10 cellular contexts compared by ENCODE assay signal in the genomic region with DNA sequence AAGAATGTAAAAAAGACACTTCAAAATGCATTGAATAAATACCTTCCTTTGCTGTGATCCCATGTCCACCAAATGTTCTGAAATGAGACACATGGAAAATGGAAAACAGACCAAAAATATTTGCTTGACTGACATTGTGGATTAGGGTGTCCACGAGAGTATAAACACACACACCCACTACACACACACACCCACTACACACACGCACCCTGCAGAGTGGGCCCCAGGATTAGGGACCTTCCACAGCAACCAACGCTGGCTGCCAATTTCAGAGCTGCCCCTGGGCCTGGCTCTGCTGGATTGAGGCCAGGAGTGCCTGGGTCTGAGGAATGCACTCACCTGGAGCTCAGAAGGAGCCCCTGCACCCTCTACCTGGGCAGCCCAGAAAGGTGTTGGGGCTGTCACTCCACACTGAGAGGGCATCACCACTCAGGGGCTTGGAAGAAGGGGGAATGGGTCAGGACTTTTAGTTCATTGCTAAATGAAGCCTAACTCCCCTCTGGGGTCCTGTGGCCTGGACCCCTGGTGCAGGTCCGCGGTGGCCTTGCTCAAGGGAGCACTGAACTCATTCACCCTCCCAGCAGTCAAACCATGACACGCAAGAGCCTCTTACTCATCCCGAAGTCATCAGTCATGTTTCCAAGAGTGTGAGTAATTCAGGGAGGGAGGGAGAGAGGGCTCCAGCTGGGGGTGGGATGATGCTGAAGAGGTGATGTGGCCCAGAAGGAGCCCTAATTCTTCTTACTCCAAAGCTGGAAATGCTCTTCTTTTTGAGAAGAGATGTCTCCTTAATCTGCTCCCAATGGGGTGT. TPM values are rescaled to one million over a fixed set of nuclear protein-coding genes. Genes with fewer than 3 reads are reported as not detected.
DNase-seq lines count a peak whose midpoint lies in the region; ATAC-seq and TF ChIP-seq lines count a peak whose summit lies in the region.
"Had no signal": no experiment of that assay in that cellular context is flagged by ENCODE, and none has a peak within 500 bp of the region (broad histone marks: within the 10 kb centered on the region; RNA-seq: fewer than 3 reads in every experiment).

No MANE protein-coding gene starts in this region.

- H3K4me1 ChIP-seq in left lung, result peaks cover 0 to 61% of the 10 kb centered on the region in 2 donors
- H3K4me1 ChIP-seq: ascending aorta had no signal

- H3K4me3 ChIP-seq in left lung, result no peak overlapping the region
- H3K4me3 ChIP-seq: ascending aorta had no signal

- H3K36me3 ChIP-seq in left lung, result no peaks in the 10 kb centered on the region
- H3K36me3 ChIP-seq: ascending aorta, neutrophil had no signal

- no peaks in the 10 kb centered on the region for H3K9me3 ChIP-seq in left lung
- H3K9me3 ChIP-seq: ascending aorta, neutrophil had no signal

- TF ChIP-seq CTCF in left lung (IDR thresholded peaks at IDR 0.05) (no peak), GM20000 (IDR thresholded peaks at IDR 0.05; ENCODE audit: extremely low read depth, missing control alignments) (no peak)

- H3K27me3 ChIP-seq in left lung, result no peaks in the 10 kb centered on the region
- H3K27me3 ChIP-seq: ascending aorta, neutrophil had no signal

- intact Hi-C loops in left lung (cut with DNase I), result no loop called here

- ATAC-seq in left lung (peak; percentile 69), HG03280 (IDR thresholded peaks at IDR 0.05; ENCODE audit: unreplicated experiment) (no peak), GM18511 (IDR thresholded peaks at IDR 0.05; ENCODE audit: unreplicated experiment) (no peak)

- peak; percentile 63 for DNase-seq in 8988T
- DNase-seq in HPDE6-E6E7 (ENCODE audit: extremely low spot score), result peak; percentile 90
- DNase-seq in activated T-helper 9 cell treated with anti-CD3 and anti-CD28 coated beads, Interleukin-2, amount 50 U/mL, for 16 hours (ENCODE audit: low read depth), result peak; percentile 41
- peak in 1 of 2 donors; percentile 61 for DNase-seq in left lung
- no peak for DNase-seq in mucosa of gallbladder (ENCODE audit: low spot score)
- DNase-seq in GM20000 (ENCODE audit: low spot score), result no peak

- no peak overlapping the region for H3K27ac ChIP-seq in left lung
- H3K27ac ChIP-seq: ascending aorta, neutrophil had no signal

RNA-seq across cellular contexts. Expression of gene PLB1, which starts 50.2 kb away (rescaled TPM):
- 1 to 10 TPM; 3.6 to 6.8 TPM for total RNA-seq in left lung
- total RNA-seq in mucosa of gallbladder, result 7.2 TPM

RNA-seq across cellular contexts. Expression of gene FOSL2, which starts 53.0 kb away (rescaled TPM):
- total RNA-seq in left lung, result 100 to 1,000 TPM in 1 of 2 donors, 10 to 100 TPM in 1; 83.4 to 114 TPM
- 162 TPM for total RNA-seq in mucosa of gallbladder

Comparison
In these comparisons a context has a peak if more than half of its experiments do, and no peak if none do; other contexts are left out.
1. DNase-seq: peak in 8988T (single experiment), HPDE6-E6E7 (single experiment) and activated T-helper 9 cell treated with anti-CD3 and anti-CD28 coated beads, Interleukin-2, amount 50 U/mL, for 16 hours (single experiment); none in mucosa of gallbladder (single experiment) and GM20000 (single experiment).